25 cellular contexts compared by ENCODE assay signal in genomic region chr4:17647176-17647806, GRCh38. TPM values are rescaled to one million over a fixed set of nuclear protein-coding genes. Genes with fewer than 3 reads are reported as not detected.
A peak's percentile ranks its signal among the peaks of the same experiment; 100 is the strongest.
DNase-seq lines count a peak whose midpoint lies in the region; ATAC-seq, FAIRE-seq and TF ChIP-seq lines count a peak whose summit lies in the region.
"Had no signal": no experiment of that assay in that cellular context is flagged by ENCODE, and none has a peak within 500 bp of the region (broad histone marks: within the 10 kb centered on the region; RNA-seq: fewer than 3 reads in every experiment).

No MANE protein-coding gene starts in this region.

- in situ Hi-C loops in HepG2 (cut with HindIII; ENCODE audit: extremely low pct_ligation_motif_present, low pct_unique_long_range_greater_than_20kb), result no loop called here

- H3K9me3 ChIP-seq in HepG2 (ENCODE audit: low read length), result no peaks in the 10 kb centered on the region
- H3K9me3 ChIP-seq in right lobe of liver, result no peaks in the 10 kb centered on the region
- no peaks in the 10 kb centered on the region for H3K9me3 ChIP-seq in HEK293 (ENCODE audit: control insufficient read depth, insufficient read depth, low read depth, low read length)
- peaks cover 7 to 8% of the 10 kb centered on the region in 2 donors for H3K9me3 ChIP-seq in neuronal stem cell (replicated peaks in 1 of 2; ENCODE audit: control insufficient read depth in 2 of 2, insufficient read depth in 1 of 2, low read depth in 1 of 2, low read length in 2 of 2)
- H3K9me3 ChIP-seq in body of pancreas, result peaks cover 0 to 9% (median 0%) of the 10 kb centered on the region in 3 donors
- H3K9me3 ChIP-seq: BE2C had no signal

- H3K23ac ChIP-seq in neuronal stem cell (ENCODE audit: low read depth, low read length, poor library complexity), result no peak overlapping the region

- no peak overlapping the region for H2AK5ac ChIP-seq in neuronal stem cell (ENCODE audit: low read depth, low read length)

- BruUV-seq in HepG2 (replicated peaks; lab: Mats Ljungman, UMichigan), result no TSS peak

- H3K4me3 ChIP-seq in HepG2 (replicated peaks in 1 of 3; ENCODE audit: insufficient read depth in 1 of 3, low read depth in 2 of 3, low read length in 3 of 3) (no peak overlapping the region), right lobe of liver (no peak overlapping the region), HEK293 (ENCODE audit: low read depth, low read length) (no peak overlapping the region), neuronal stem cell (ENCODE audit: low read length in 2 of 2) (no peak overlapping the region), body of pancreas (no peak overlapping the region)
- H3K4me3 ChIP-seq: BLaER1, GM12878 had no signal

- intact Hi-C loops in HepG2 (cut with micrococcal nuclease; ENCODE audit: unreplicated experiment) (no loop called here), right lobe of liver (cut with DNase I) (no loop called here), body of pancreas (cut with DNase I) (no loop called here)

- H2AFZ ChIP-seq in HepG2 (ENCODE audit: low read length), result no peak overlapping the region
- no peak overlapping the region for H2AFZ ChIP-seq in neuronal stem cell (ENCODE audit: low read length)

- TF ChIP-seq CTCF in HepG2 (CRISPR knock-in tag; IDR thresholded peaks at IDR 0.05), result no peak
- TF ChIP-seq CTCF in right lobe of liver (IDR thresholded peaks at IDR 0.05), result no peak
- no peak for TF ChIP-seq CTCF in HEK293 (tag by site-specific recombination; IDR thresholded peaks at IDR 0.05)
- TF ChIP-seq CTCF in body of pancreas (IDR thresholded peaks at IDR 0.05), result no peak

- peak overlapping the region; percentile 5 for H2BK5ac ChIP-seq in neuronal stem cell (ENCODE audit: low read length)

- POLR2A ChIA-PET in HepG2 (lab: Yijun Ruan, JAX), result no interaction called here
- POLR2A ChIA-PET in HEK293 (lab: Yijun Ruan, JAX), result no interaction called here

- no peak overlapping the region for H4K91ac ChIP-seq in neuronal stem cell (ENCODE audit: low read depth, low read length, poor library complexity)

- H3K18ac ChIP-seq in neuronal stem cell (ENCODE audit: low read length), result peak overlapping the region; percentile 27

- no peak for TF ChIP-seq POLR2A in HepG2 (IDR thresholded peaks at IDR 0.05; ENCODE audit: insufficient read depth in 1 of 2, low read depth in 2 of 2, low read length in 2 of 2)
- no peak for TF ChIP-seq POLR2A in right lobe of liver (IDR thresholded peaks at IDR 0.05)
- TF ChIP-seq POLR2A in body of pancreas (IDR thresholded peaks at IDR 0.05), result no peak

- TF ChIP-seq RAD21 in HepG2 (CRISPR knock-in tag; IDR thresholded peaks at IDR 0.05), result no peak

- H3K27ac ChIP-seq in HepG2 (ENCODE audit: extremely low read length, insufficient read depth, low read length), result no peak overlapping the region
- H3K27ac ChIP-seq in right lobe of liver, result no peak overlapping the region
- H3K27ac ChIP-seq in HEK293 (ENCODE audit: extremely low read depth, low read depth, low read length), result no peak overlapping the region
- H3K27ac ChIP-seq in neuronal stem cell (replicated peaks; ENCODE audit: low read length), result no peak overlapping the region
- no peak overlapping the region for H3K27ac ChIP-seq in body of pancreas
- H3K27ac ChIP-seq: BLaER1 had no signal

- FAIRE-seq in HepG2 (lab: Jason Lieb, UNC), result no peak
- FAIRE-seq: A204.1, GM12878, GM12892, GM18507 had no signal

- ATAC-seq in HepG2, result peak; percentile 28; the same call in 2 of the 3 replicates
- no peak for ATAC-seq in right lobe of liver
- no peak for ATAC-seq in body of pancreas

- no peak overlapping the region for H3K4ac ChIP-seq in neuronal stem cell (ENCODE audit: low read length)

- H2BK15ac ChIP-seq in neuronal stem cell (ENCODE audit: low read length), result no peak overlapping the region

- H4K20me1 ChIP-seq in HepG2 (ENCODE audit: insufficient read depth, low read length), result no peaks in the 10 kb centered on the region
- H4K20me1 ChIP-seq: BLaER1 had no signal

- CTCF ChIA-PET in HepG2 (lab: Yijun Ruan, JAX; ENCODE audit: low intra/inter-chr PET ratio, low total read pairs), result no interaction called here
- CTCF ChIA-PET in HEK293 (lab: Yijun Ruan, JAX), result no interaction called here

- H3K4me2 ChIP-seq in HepG2 (ENCODE audit: low read depth, low read length), result no peak overlapping the region
- no peak overlapping the region for H3K4me2 ChIP-seq in neuronal stem cell (ENCODE audit: insufficient read depth, low read length, poor library complexity, severe bottlenecking)
- H3K4me2 ChIP-seq: BLaER1 had no signal

- TF ChIP-seq EP300 in HepG2 (IDR thresholded peaks at IDR 0.05; ENCODE audit: low read depth in 2 of 2, low read length in 2 of 2) (no peak), HepG2 (CRISPR knock-in tag; IDR thresholded peaks at IDR 0.05; ENCODE audit: borderline replicate concordance) (no peak)

- no peak overlapping the region for H2BK120ac ChIP-seq in neuronal stem cell (ENCODE audit: low read depth, low read length)

- H3K79me1 ChIP-seq in neuronal stem cell (ENCODE audit: low read depth, low read length), result no peaks in the 10 kb centered on the region

- DNase-seq in HepG2 (ENCODE audit: low spot score) (no peak), right lobe of liver (no peak), neuronal stem cell (ENCODE audit: low spot score) (no peak), NOMO-1 treated with DMSO at 0.1 percent for 48 hours (lab: John Stamatoyannopoulos, UW; ENCODE audit: unreplicated experiment) (no peak), body of pancreas (no peak)
- DNase-seq: 8988T; ACHN; BE2C; C1 segment of cervical spinal cord; CD4-positive, alpha-beta memory T cell; CD4-positive, CD25-positive, alpha-beta regulatory T cell; CD8-positive, alpha-beta memory T cell; COR-L47; DMS 273 treated with DMSO at 0.1 percent for 48 hours; DMS153; DMS79; DND-41; EL; GDM1 had no signal

- H3K79me2 ChIP-seq in HepG2 (ENCODE audit: insufficient read depth, low read length), result no peaks in the 10 kb centered on the region

- H3K14ac ChIP-seq in neuronal stem cell (ENCODE audit: low read length), result no peak overlapping the region

- no peaks in the 10 kb centered on the region for H3K27me3 ChIP-seq in HepG2 (ENCODE audit: control insufficient read depth in 1 of 2, insufficient read depth in 2 of 2, low read length in 2 of 2)
- H3K27me3 ChIP-seq in right lobe of liver, result no peaks in the 10 kb centered on the region
- no peaks in the 10 kb centered on the region for H3K27me3 ChIP-seq in neuronal stem cell (ENCODE audit: control insufficient read depth in 3 of 3, insufficient read depth in 3 of 3, low read depth in 1 of 3, low read length in 3 of 3)
- no peaks in the 10 kb centered on the region for H3K27me3 ChIP-seq in body of pancreas
- H3K27me3 ChIP-seq: BE2C, BLaER1 had no signal

- 37% methylated on average over 7 of the region's 9 CpGs for WGBS in HepG2 (ENCODE audit: low lambda C conversion rate)
- 91% methylated on average over 4 of the region's 9 CpGs for WGBS in right lobe of liver (ENCODE audit: insufficient coverage, low coverage, low lambda C conversion rate, missing lambda C conversion rate)
- no CpG with 5 or more reads among the region's 9 CpGs for WGBS in neuronal stem cell (ENCODE audit: extremely low coverage in 2 of 2, insufficient read length in 2 of 2, insufficient replicate concordance in 1 of 2), 2 donors
- 75 to 79% methylated on average over 9 of the region's 9 CpGs for WGBS in body of pancreas, 2 donors

- no peak overlapping the region for H3K9ac ChIP-seq in HepG2 (ENCODE audit: insufficient read depth, low read depth, low read length)
- H3K9ac ChIP-seq in neuronal stem cell (ENCODE audit: low read depth, low read length, poor library complexity), result no peak overlapping the region
- H3K9ac ChIP-seq: BLaER1 had no signal

- no peak overlapping the region for H4K8ac ChIP-seq in neuronal stem cell (ENCODE audit: low read depth, low read length)

- H2BK12ac ChIP-seq in neuronal stem cell (ENCODE audit: low read length), result no peak overlapping the region

- no peaks in the 10 kb centered on the region for H3K4me1 ChIP-seq in HepG2 (ENCODE audit: insufficient read depth, low read length)
- no peaks in the 10 kb centered on the region for H3K4me1 ChIP-seq in right lobe of liver
- H3K4me1 ChIP-seq in HEK293 (ENCODE audit: control insufficient read depth, insufficient read depth, low read length), result no peaks in the 10 kb centered on the region
- no peaks in the 10 kb centered on the region for H3K4me1 ChIP-seq in neuronal stem cell (ENCODE audit: control insufficient read depth in 2 of 2, insufficient read depth in 1 of 2, low read depth in 1 of 2, low read length in 2 of 2)
- H3K4me1 ChIP-seq in body of pancreas, result no peaks in the 10 kb centered on the region
- H3K4me1 ChIP-seq: BE2C had no signal

- H3K36me3 ChIP-seq in HepG2 (replicated peaks in 1 of 2; ENCODE audit: control insufficient read depth in 1 of 2, insufficient read depth in 2 of 2, low read length in 2 of 2), result no peaks in the 10 kb centered on the region
- H3K36me3 ChIP-seq in right lobe of liver, result no peaks in the 10 kb centered on the region
- no peaks in the 10 kb centered on the region for H3K36me3 ChIP-seq in HEK293 (ENCODE audit: control insufficient read depth in 2 of 2, insufficient read depth in 1 of 2, low read length in 2 of 2)
- H3K36me3 ChIP-seq in neuronal stem cell (replicated peaks in 1 of 2; ENCODE audit: control insufficient read depth in 2 of 2, insufficient read depth in 2 of 2, low read length in 2 of 2), result peaks cover 0 to 1% of the 10 kb centered on the region in 2 donors
- H3K36me3 ChIP-seq in body of pancreas (replicated peaks in 1 of 2; ENCODE audit: insufficient read depth in 1 of 2, low read depth in 2 of 2), result no peaks in the 10 kb centered on the region
- H3K36me3 ChIP-seq: BE2C, BLaER1 had no signal

RNA-seq across cellular contexts. Expression of gene MED28, which starts 32.9 kb away (rescaled TPM):
- total RNA-seq in HepG2 (2016; rRNA removed; fragmentation: Illumina TruSeq; extraction: Trizol) (65.7 and 96.5 TPM in 2 replicates), right lobe of liver (10 to 100 TPM in 4 of 6 experiments, 1 to 10 TPM in 2; 3.8 to 18.6 (median 15.3) TPM), body of pancreas (10 to 100 TPM in 1 of 2 donors, 1 to 10 TPM in 1; 8.8 to 19.8 TPM)
- 21.4 and 22.2 TPM in 2 replicates for total RNA-seq in HepG2 (2016; cell fraction: cytosol; rRNA removed; fragmentation: Illumina TruSeq; extraction: Trizol; ENCODE audit: low read depth)
- total RNA-seq in HepG2 (2016; cell fraction: insoluble cytoplasmic fraction; rRNA removed; fragmentation: Illumina TruSeq; extraction: Trizol), result 71.1 and 96.7 TPM in 2 replicates
- 29.2 and 38.3 TPM in 2 replicates for total RNA-seq in HepG2 (2016; cell fraction: membrane; rRNA removed; fragmentation: Illumina TruSeq; extraction: Trizol)
- 32.7 and 37.6 TPM in 2 replicates for total RNA-seq in HepG2 (2016; cell fraction: nucleus; rRNA removed; fragmentation: Illumina TruSeq; extraction: Trizol)
- 41.3 and 42.8 TPM in 2 replicates for polyA plus RNA-seq in HepG2 (2011; rRNA removed)
- 10.0 and 12.5 TPM in 2 replicates for polyA plus RNA-seq in HepG2 (2011; cell fraction: cytosol; rRNA removed)
- 11.8 and 17.0 TPM in 2 replicates for polyA plus RNA-seq in HepG2 (2011; cell fraction: nucleus; rRNA removed)
- polyA plus RNA-seq in HepG2 (2012), result 52.1 and 53.1 TPM in 2 replicates
- polyA plus RNA-seq in HepG2 (2016; cell fraction: cytosol; fragmentation: Illumina TruSeq; extraction: Trizol; ENCODE audit: low read depth), result 23.2 and 23.3 TPM in 2 replicates
- 120 and 122 TPM in 2 replicates for polyA plus RNA-seq in HepG2 (2016; cell fraction: insoluble cytoplasmic fraction; fragmentation: Illumina TruSeq; extraction: Trizol; ENCODE audit: low read depth)
- 29.7 and 44.8 TPM in 2 replicates for polyA plus RNA-seq in HepG2 (2016; cell fraction: membrane; fragmentation: Illumina TruSeq; extraction: Trizol; ENCODE audit: low read depth)
- 33.6 and 40.5 TPM in 2 replicates for polyA plus RNA-seq in HepG2 (2016; cell fraction: nucleus; fragmentation: Illumina TruSeq; extraction: Trizol; ENCODE audit: insufficient read depth, low read depth)
- polyA minus RNA-seq in HepG2 (2011; rRNA and poly(A)+ RNA removed; ENCODE audit: low replicate concordance), result 14.1 and 27.0 TPM in 2 replicates
- polyA minus RNA-seq in HepG2 (2011; cell fraction: cytosol; rRNA and poly(A)+ RNA removed), result 42.5 and 48.0 TPM in 2 replicates
- polyA minus RNA-seq in HepG2 (2011; cell fraction: nucleus; rRNA and poly(A)+ RNA removed), result 39.9 and 41.6 TPM in 2 replicates
- polyA plus RNA-seq in neuronal stem cell (2013, experiment 1 of 2), result 41.3 TPM
- polyA plus RNA-seq in neuronal stem cell (2013, experiment 2 of 2), result 42.4 TPM

Comparison
In these comparisons a context has a peak if more than half of its experiments do, and no peak if none do; other contexts are left out.
1. Of the 63 proteins assayed by ChIP-seq in both HepG2 and HEK293: peak only in HepG2: none; only in HEK293: none; in both: ZNF121; in neither: 62.